Comparison of ENCODE assay signal across 11 cellular contexts in genomic region chr10:70430489-70431445, GRCh38. TPM values are rescaled to one million over a fixed set of nuclear protein-coding genes. Genes with fewer than 3 reads are reported as not detected.
A peak's percentile ranks its signal among the peaks of the same experiment; 100 is the strongest.
DNase-seq lines count a peak whose midpoint lies in the region; ATAC-seq and TF ChIP-seq lines count a peak whose summit lies in the region.
"Had no signal": no experiment of that assay in that cellular context is flagged by ENCODE, and none has a peak within 500 bp of the region (broad histone marks: within the 10 kb centered on the region; RNA-seq: fewer than 3 reads in every experiment).

No MANE protein-coding gene starts in this region.

- H3K9me3 ChIP-seq in WERI-Rb-1 (ENCODE audit: severe bottlenecking) (no peaks in the 10 kb centered on the region), cardiac muscle cell (ENCODE audit: low read depth) (no peaks in the 10 kb centered on the region), parathyroid adenoma (ENCODE audit: control insufficient read depth, low read length) (no peaks in the 10 kb centered on the region)

- H3K27me3 ChIP-seq in WERI-Rb-1 (ENCODE audit: insufficient read depth, low read depth, severe bottlenecking) (no peaks in the 10 kb centered on the region), cardiac muscle cell (no peaks in the 10 kb centered on the region), parathyroid adenoma (ENCODE audit: control insufficient read depth, insufficient read depth, low read length) (no peaks in the 10 kb centered on the region)

- no peak overlapping the region for H3K4me2 ChIP-seq in parathyroid adenoma (ENCODE audit: low read length)

- TF ChIP-seq CTCF in WERI-Rb-1 (IDR thresholded peaks at IDR 0.05; ENCODE audit: low read depth, low read length) (0 out of 2 replicates have a peak, but pooled peaks have one; percentile 4), cardiac muscle cell (IDR thresholded peaks at IDR 0.05; ENCODE audit: low read depth, low read length) (peak; percentile 31), parathyroid adenoma (IDR thresholded peaks at IDR 0.05) (no peak)

- H3K36me3 ChIP-seq in WERI-Rb-1 = peaks cover 40% of the 10 kb centered on the region
- no peaks in the 10 kb centered on the region for H3K36me3 ChIP-seq in cardiac muscle cell
- no peaks in the 10 kb centered on the region for H3K36me3 ChIP-seq in parathyroid adenoma (ENCODE audit: control insufficient read depth, insufficient read depth, low read length)

- ATAC-seq in GM18511 (IDR thresholded peaks at IDR 0.05; ENCODE audit: unreplicated experiment) (no peak), GM19467 (IDR thresholded peaks at IDR 0.05; ENCODE audit: unreplicated experiment) (no peak)
- ATAC-seq: CD8-positive, alpha-beta T cell had no signal

- DNase-seq in Ammon's horn (ENCODE audit: low spot score) (peak; percentile 61), WERI-Rb-1 (no peak), cardiac muscle cell (ENCODE audit: low read depth in 1 of 2, low spot score in 1 of 2) (peak; percentile 75 to 93), 8988T (no peak), SHP77 treated with DMSO at 0.1 percent for 48 hours (lab: John Stamatoyannopoulos, UW) (no peak)
- DNase-seq: CD8-positive, alpha-beta T cell; NCI-H1105 had no signal

- H3K9ac ChIP-seq in parathyroid adenoma = no peak overlapping the region

- H3K4me3 ChIP-seq in WERI-Rb-1 (ENCODE audit: low read depth, low read length) (no peak overlapping the region), cardiac muscle cell (no peak overlapping the region), parathyroid adenoma (ENCODE audit: low read depth, low read length) (no peak overlapping the region)

- no peaks in the 10 kb centered on the region for H3K79me2 ChIP-seq in parathyroid adenoma

- H2AFZ ChIP-seq in parathyroid adenoma = no peak overlapping the region

- H3K4me1 ChIP-seq in cardiac muscle cell (ENCODE audit: low read depth) (peaks cover 16% of the 10 kb centered on the region), parathyroid adenoma (peaks cover 10% of the 10 kb centered on the region)

- H3K27ac ChIP-seq in WERI-Rb-1 = peak overlapping the region; percentile 82
- peak overlapping the region; percentile 86 for H3K27ac ChIP-seq in cardiac muscle cell
- H3K27ac ChIP-seq in parathyroid adenoma = peak overlapping the region; percentile 62
- H3K27ac ChIP-seq: epithelial cell of prostate had no signal

RNA-seq across cellular contexts. Expression of gene NODAL, which starts 10.7 kb away (rescaled TPM):
- total RNA-seq in cardiac muscle cell = 0.15 and 0.25 TPM in 2 replicates
- polyA plus RNA-seq in cardiac muscle cell = 0.07 and 0.64 TPM in 2 replicates
- total RNA-seq: CD8-positive, alpha-beta T cell had no signal

RNA-seq across cellular contexts. Expression of gene EIF4EBP2, which starts 26.8 kb away (rescaled TPM):
- total RNA-seq in cardiac muscle cell = 39.1 and 43.0 TPM in 2 replicates
- polyA plus RNA-seq in cardiac muscle cell = 36.8 and 40.3 TPM in 2 replicates

RNA-seq across cellular contexts. Expression of gene PALD1, which starts 47.8 kb away (rescaled TPM):
- total RNA-seq in cardiac muscle cell = 11.1 and 19.1 TPM in 2 replicates
- polyA plus RNA-seq in cardiac muscle cell = 5.7 and 14.3 TPM in 2 replicates

RNA-seq across cellular contexts. Expression of gene LRRC20, which starts 48.3 kb away (rescaled TPM):
- 79.0 and 80.4 TPM in 2 replicates for total RNA-seq in cardiac muscle cell
- 44.3 and 52.3 TPM in 2 replicates for polyA plus RNA-seq in cardiac muscle cell

Comparison
In these comparisons a context has a peak if more than half of its experiments do, and no peak if none do; other contexts are left out.
1. DNase-seq: peak in Ammon's horn (single experiment) and cardiac muscle cell (2 of 2); none in WERI-Rb-1 (single experiment), 8988T (single experiment) and SHP77 treated with DMSO at 0.1 percent for 48 hours (single experiment).
2. Peak in every context shown above with its lines, with median percentiles within 50 percentile points of each other: H3K27ac ChIP-seq.